In the genomic region with DNA sequence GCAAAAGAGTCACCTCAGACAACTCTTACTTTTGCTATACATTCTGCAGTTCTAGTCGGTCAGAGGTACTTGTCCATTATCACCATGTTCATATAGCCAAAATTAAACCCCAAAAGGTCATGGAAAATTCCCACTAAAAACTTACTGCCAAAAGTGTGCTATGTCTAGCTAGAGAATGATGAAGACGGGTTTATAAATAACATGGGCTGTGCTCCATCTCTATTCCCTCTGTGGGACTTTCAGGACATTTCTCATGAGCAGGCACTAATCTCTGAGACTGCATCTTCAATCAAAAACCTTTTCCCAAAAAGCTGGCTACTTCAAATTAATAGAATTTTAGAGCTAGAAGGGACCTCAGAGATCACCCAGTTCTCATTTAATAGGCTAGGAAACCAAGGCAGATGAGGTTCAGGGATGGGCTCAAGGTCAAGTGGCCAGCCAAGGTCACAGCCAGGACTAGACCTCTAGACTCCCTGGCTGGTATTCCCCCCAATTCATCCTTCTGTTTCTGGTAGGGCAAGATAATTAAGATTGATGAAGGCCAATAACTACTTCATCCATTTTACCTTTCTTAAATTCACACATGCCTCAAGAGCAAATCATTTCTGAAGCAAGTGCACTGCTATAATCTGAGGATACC, we compare ENCODE assay signal across 18 cellular contexts. TPM values are rescaled to one million over a fixed set of nuclear protein-coding genes. Genes with fewer than 3 reads are reported as not detected.
"Had no signal": no experiment of that assay in that cellular context is flagged by ENCODE, and none has a peak within 500 bp of the region (broad histone marks: within the 10 kb centered on the region; RNA-seq: fewer than 3 reads in every experiment).

No MANE protein-coding gene starts in this region.

- H3K9me3 Mint-ChIP-seq: activated CD8-positive, alpha-beta T cell treated with anti-CD3 and anti-CD28 coated beads for 36 hours; activated T-helper 1 cell treated with anti-CD3 and anti-CD28 coated beads, Interleukin-12 subunit alpha, Interleukin-12 subunit beta, Interleukin-2, Interleukin-4 antibody, amounts not matched to agents 30 ng/mL and 10 ng/mL and 1 ng/mL, durations not matched to agents 14 hours and 24 hours and 36 hours; central memory CD8-positive, alpha-beta T cell; natural killer cell had no signal

- H3K4me3 Mint-ChIP-seq: activated CD8-positive, alpha-beta T cell treated with anti-CD3 and anti-CD28 coated beads for 36 hours; activated T-helper 1 cell treated with anti-CD3 and anti-CD28 coated beads, Interleukin-12 subunit alpha, Interleukin-12 subunit beta, Interleukin-2, Interleukin-4 antibody, amounts not matched to agents 30 ng/mL and 10 ng/mL and 1 ng/mL, durations not matched to agents 14 hours and 24 hours and 36 hours; central memory CD8-positive, alpha-beta T cell; natural killer cell had no signal

- H3K4me3 ChIP-seq: lower lobe of right lung, mucosa of descending colon, right lobe of liver, testis, vagina had no signal

- H3K4me1 ChIP-seq: lower lobe of right lung, right lobe of liver, testis, vagina had no signal

- H3K27me3 Mint-ChIP-seq: activated CD8-positive, alpha-beta T cell treated with anti-CD3 and anti-CD28 coated beads for 36 hours; central memory CD8-positive, alpha-beta T cell had no signal

- H3K27ac Mint-ChIP-seq: activated CD8-positive, alpha-beta T cell treated with anti-CD3 and anti-CD28 coated beads for 36 hours; activated T-helper 1 cell treated with anti-CD3 and anti-CD28 coated beads, Interleukin-12 subunit alpha, Interleukin-12 subunit beta, Interleukin-2, Interleukin-4 antibody, amounts not matched to agents 30 ng/mL and 10 ng/mL and 1 ng/mL, durations not matched to agents 14 hours and 24 hours and 36 hours; natural killer cell had no signal

- ATAC-seq: activated CD8-positive, alpha-beta T cell treated with anti-CD3 and anti-CD28 coated beads for 36 hours; lower lobe of right lung; mucosa of descending colon; natural killer cell; right lobe of liver had no signal

- DNase-seq: activated CD4-positive, alpha-beta T cell treated with anti-CD3 and anti-CD28 coated beads for 4 hours; activated CD8-positive, alpha-beta memory T cell treated with anti-CD3 and anti-CD28 coated beads, Interleukin-2, amount 50 U/mL, for 48 hours; activated CD8-positive, alpha-beta T cell treated with anti-CD3 and anti-CD28 coated beads for 36 hours; activated naive CD4-positive, alpha-beta T cell; hippocampal formation; kidney glomerular epithelial cell; lower lobe of right lung; mucosa of descending colon; natural killer cell; right lobe of liver; stimulated activated CD4-positive, alpha-beta T cell treated with anti-CD3 and anti-CD28 coated beads, Interleukin-2, amount 100 ng/mL, for 24 hours; stimulated activated naive CD4-positive, alpha-beta T cell; T1000; testis had no signal

- H3K4me1 Mint-ChIP-seq: central memory CD8-positive, alpha-beta T cell; natural killer cell had no signal

- H3K27me3 ChIP-seq: right lobe of liver, testis, vagina had no signal

- H3K9me3 ChIP-seq: lower lobe of right lung, mucosa of descending colon, right lobe of liver, testis, vagina had no signal

- H3K27ac ChIP-seq: lower lobe of right lung, right lobe of liver, testis, vagina had no signal

RNA-seq across cellular contexts. Expression of a gene that starts 34.1 kb away (rescaled TPM):
- total RNA-seq: activated CD8-positive, alpha-beta T cell treated with anti-CD3 and anti-CD28 coated beads for 36 hours; lower lobe of right lung; mucosa of descending colon; posterior vena cava; right lobe of liver; vagina had no signal
